In the genomic region with DNA sequence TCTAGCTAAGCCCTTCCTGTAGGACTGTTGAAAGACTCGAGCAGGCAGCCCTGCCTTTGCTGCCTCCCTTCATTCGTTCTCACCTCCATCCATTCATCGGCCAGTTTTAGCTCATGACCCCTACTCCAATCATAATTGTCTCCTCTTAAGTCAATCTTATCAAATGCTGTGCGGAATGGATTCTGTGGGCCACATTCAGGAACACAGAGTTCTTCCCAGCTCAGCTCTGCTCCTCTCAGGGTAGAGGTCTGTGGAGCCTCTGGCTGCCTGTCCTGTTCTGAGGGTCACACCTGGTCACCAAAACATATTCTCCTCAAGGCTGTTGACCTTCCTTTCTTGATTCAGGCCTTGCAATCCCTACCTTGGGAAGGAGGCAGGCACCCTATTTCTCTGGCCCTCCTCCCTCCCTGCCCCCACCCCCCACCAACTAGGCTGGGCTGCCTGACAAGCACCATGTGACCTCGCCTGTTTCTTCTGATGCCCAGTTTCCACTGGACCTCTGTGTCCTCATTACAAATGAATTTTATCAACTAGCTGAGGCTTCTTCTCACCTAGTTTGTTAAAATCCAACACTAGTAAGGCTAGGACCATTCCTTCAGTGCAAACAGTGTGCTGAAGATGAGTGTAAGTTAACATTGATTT, we compare ENCODE assay signal across 27 cellular contexts. TPM values are rescaled to one million over a fixed set of nuclear protein-coding genes. Genes with fewer than 3 reads are reported as not detected.
"Had no signal": no experiment of that assay in that cellular context is flagged by ENCODE, and none has a peak within 500 bp of the region (broad histone marks: within the 10 kb centered on the region; RNA-seq: fewer than 3 reads in every experiment).

No MANE protein-coding gene starts in this region.

- FAIRE-seq: HepG2 had no signal

- DNase-seq: IMR-90; Karpas-422; KG1; MG63; NCI-H1092; NCI-H1105 treated with DMSO at 0.1 percent for 48 hours; NCI-H1436; NCI-H187; NCI-H2029; NCI-H2081 treated with DMSO at 0.1 percent for 48 hours; NCI-H2171; NCI-H226; NCI-H446; NCI-H510A; NCI-H524 treated with DMSO at 0.1 percent for 48 hours; NCI-H69; NCI-H774; NK-92 treated with Interleukin-12 subunit alpha and Interleukin-12 subunit beta, amount 100 ng/mL, for 24 hours; PC-3; SIG-M5 had no signal

- H3K4me3 ChIP-seq: MG63, SJSA1, SK-N-MC had no signal

- H3K27me3 ChIP-seq: MG63, SJSA1 had no signal

- H3K36me3 ChIP-seq: MG63, SJSA1 had no signal

- H3K27ac ChIP-seq: RWPE1, SJSA1, SK-N-MC had no signal

- ATAC-seq: HepG2, Panc1, PC-3 had no signal

- H3K4me1 ChIP-seq: SJSA1 had no signal

RNA-seq across cellular contexts. Expression of a gene that starts 3.5 kb away (rescaled TPM):
- total RNA-seq: HepG2, HT-29, IMR-90, OCI-LY7, SJSA1 had no signal
